8 cellular contexts compared by ENCODE assay signal in genomic region chr10:31745612-31746376, GRCh38.
A peak's percentile ranks its signal among the peaks of the same experiment; 100 is the strongest.
DNase-seq lines count a peak whose midpoint lies in the region; ATAC-seq and TF ChIP-seq lines count a peak whose summit lies in the region.

No MANE protein-coding gene starts in this region.

- POLR2A ChIA-PET in activated CD4-positive, alpha-beta T cell treated with anti-CD3 and anti-CD28 coated beads, Interleukin-2, amount 10 ng/mL, durations not matched to agents 7 days and 5 days (lab: Charles Lee) = interaction anchor here (0.8 kb wide), 1 partner anchor 14 kb away, joined by 3 read pairs; no protein-coding TSS in a partner anchor

- H3K9me3 Mint-ChIP-seq in activated CD4-positive, alpha-beta T cell treated with anti-CD3 and anti-CD28 coated beads, Interleukin-2, amount 10 ng/mL, durations not matched to agents 7 days and 5 days = peaks cover 2% of the 10 kb centered on the region

- H3K9me3 ChIP-seq in effector memory CD4-positive, alpha-beta T cell (ENCODE audit: control insufficient read depth, low read length) = no peaks in the 10 kb centered on the region

- peaks cover 16% of the 10 kb centered on the region for H3K4me1 Mint-ChIP-seq in activated CD4-positive, alpha-beta T cell treated with anti-CD3 and anti-CD28 coated beads, Interleukin-2, amount 10 ng/mL, durations not matched to agents 7 days and 5 days

- no peak overlapping the region for H3K4me3 Mint-ChIP-seq in activated CD4-positive, alpha-beta T cell treated with anti-CD3 and anti-CD28 coated beads, Interleukin-2, amount 10 ng/mL, durations not matched to agents 7 days and 5 days

- no peak overlapping the region for H3K27ac ChIP-seq in effector memory CD4-positive, alpha-beta T cell (ENCODE audit: insufficient read depth, low read length, poor library complexity, severe bottlenecking)

- peaks cover 5% of the 10 kb centered on the region for H3K4me1 ChIP-seq in effector memory CD4-positive, alpha-beta T cell (ENCODE audit: control insufficient read depth, insufficient read depth, low read length, poor library complexity, severe bottlenecking)

- no peak for TF ChIP-seq CTCF in fibroblast of villous mesenchyme (IDR thresholded peaks at IDR 0.05; ENCODE audit: insufficient read depth, low read depth, low read length)

- CTCF ChIA-PET in activated CD4-positive, alpha-beta T cell treated with anti-CD3 and anti-CD28 coated beads, Interleukin-2, amount 10 ng/mL, durations not matched to agents 7 days and 5 days (lab: Charles Lee) = interaction anchor here (1.7 to 3.2 kb wide), 4 partner anchors 10 to 15 kb away, joined by 4 to 14 read pairs (median 5); no protein-coding TSS in a partner anchor

- intact Hi-C loops in left ventricle myocardium superior (cut with micrococcal nuclease) = no loop called here
- intact Hi-C loops in cardiac septum (cut with DNase I) = no loop called here

- no peaks in the 10 kb centered on the region for H3K36me3 Mint-ChIP-seq in activated CD4-positive, alpha-beta T cell treated with anti-CD3 and anti-CD28 coated beads, Interleukin-2, amount 10 ng/mL, durations not matched to agents 7 days and 5 days (ENCODE audit: low read depth)

- no peak overlapping the region for H3K4me3 ChIP-seq in fibroblast of villous mesenchyme (ENCODE audit: low read depth, low read length)
- H3K4me3 ChIP-seq in effector memory CD4-positive, alpha-beta T cell (ENCODE audit: insufficient read depth, low read depth, low read length, poor library complexity, severe bottlenecking) = no peak overlapping the region

- no peaks in the 10 kb centered on the region for H3K27me3 ChIP-seq in effector memory CD4-positive, alpha-beta T cell (replicated peaks; ENCODE audit: control insufficient read depth, insufficient read depth, low read length, poor library complexity, severe bottlenecking)

- ATAC-seq in left ventricle myocardium superior (peak; percentile 32), HG03097 (IDR thresholded peaks at IDR 0.05; ENCODE audit: low FRiP score, unreplicated experiment) (no peak), HG03460 (IDR thresholded peaks at IDR 0.05; ENCODE audit: unreplicated experiment) (no peak)

- H3K27ac Mint-ChIP-seq in activated CD4-positive, alpha-beta T cell treated with anti-CD3 and anti-CD28 coated beads, Interleukin-2, amount 10 ng/mL, durations not matched to agents 7 days and 5 days = peak overlapping the region; percentile 77

- no peaks in the 10 kb centered on the region for H3K27me3 Mint-ChIP-seq in activated CD4-positive, alpha-beta T cell treated with anti-CD3 and anti-CD28 coated beads, Interleukin-2, amount 10 ng/mL, durations not matched to agents 7 days and 5 days

- DNase-seq in left ventricle myocardium superior (no peak), cardiac septum (ENCODE audit: low spot score) (no peak), fibroblast of villous mesenchyme (ENCODE audit: low read depth) (peak; percentile 57), stromal cell of bone marrow (ENCODE audit: low read depth) (peak; percentile 93)
- peak; percentile 38 for DNase-seq in activated CD4-positive, alpha-beta T cell treated with anti-CD3 and anti-CD28 coated beads, Interleukin-2, amount 10 ng/mL, durations not matched to agents 7 days and 5 days
- no peak for DNase-seq in effector memory CD4-positive, alpha-beta T cell

- no peaks in the 10 kb centered on the region for H3K36me3 ChIP-seq in effector memory CD4-positive, alpha-beta T cell (ENCODE audit: control insufficient read depth, insufficient read depth, low read length)

Comparison
In these comparisons a context has a peak if more than half of its experiments do, and no peak if none do; other contexts are left out.
1. DNase-seq: peak in activated CD4-positive, alpha-beta T cell treated with anti-CD3 and anti-CD28 coated beads, Interleukin-2, amount 10 ng/mL, durations not matched to agents 7 days and 5 days (single experiment), fibroblast of villous mesenchyme (single experiment) and stromal cell of bone marrow (single experiment); none in left ventricle myocardium superior (single experiment), cardiac septum (single experiment) and effector memory CD4-positive, alpha-beta T cell (0 of 3).